In the genomic region with DNA sequence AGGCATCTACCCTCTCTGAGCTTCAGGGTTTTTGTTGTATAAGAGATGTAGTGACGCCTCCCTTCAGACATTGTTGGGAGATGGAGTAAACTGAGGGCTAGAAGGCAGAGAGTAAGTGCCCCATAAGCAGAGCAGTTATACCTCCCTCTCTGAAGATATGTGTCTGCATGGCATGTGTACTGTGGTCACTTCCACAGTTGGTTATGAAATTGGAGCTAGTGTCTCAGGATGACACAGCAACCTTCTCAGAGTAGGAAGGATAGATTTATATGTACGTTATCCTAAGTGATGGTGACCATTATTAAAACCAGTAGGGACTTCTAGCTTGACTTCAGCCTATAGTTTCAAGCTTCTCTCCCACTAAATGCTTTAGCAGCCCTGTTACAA, we compare ENCODE assay signal across 10 cellular contexts. TPM values are rescaled to one million over a fixed set of nuclear protein-coding genes. Genes with fewer than 3 reads are reported as not detected.
DNase-seq lines count a peak whose midpoint lies in the region; ATAC-seq and TF ChIP-seq lines count a peak whose summit lies in the region.
"Had no signal": no experiment of that assay in that cellular context is flagged by ENCODE, and none has a peak within 500 bp of the region (broad histone marks: within the 10 kb centered on the region; RNA-seq: fewer than 3 reads in every experiment).

No MANE protein-coding gene starts in this region.

- in situ Hi-C loops in brain microvascular endothelial cell (cut with HindIII; ENCODE audit: low pct_ligation_motif_present, low sequenced_read_pairs) = no loop called here

- intact Hi-C loops in adrenal gland (cut with DNase I) = no loop called here

- H3K36me3 ChIP-seq in brain microvascular endothelial cell (replicated peaks) (no peaks in the 10 kb centered on the region), skeletal muscle satellite cell (ENCODE audit: insufficient read depth, low read length) (peaks cover 4% of the 10 kb centered on the region), adrenal gland (replicated peaks in 1 of 2) (no peaks in the 10 kb centered on the region)

- no peak for DNase-seq in activated CD4-positive, alpha-beta T cell treated with anti-CD3 and anti-CD28 coated beads, Interleukin-2, amount 10 ng/mL, durations not matched to agents 7 days and 5 days
- DNase-seq in activated CD4-positive, alpha-beta T cell treated with anti-CD3 and anti-CD28 coated beads for 1 hour = no peak
- DNase-seq in MV-4-11 (lab: John Stamatoyannopoulos, UW) (peak; percentile 76), brain microvascular endothelial cell (peak; percentile 30), adrenal gland (no peak), medulla oblongata (ENCODE audit: extremely low spot score) (no peak)
- DNase-seq: naive thymus-derived CD8-positive, alpha-beta T cell; NCI-H774 had no signal

- no peaks in the 10 kb centered on the region for H3K27me3 Mint-ChIP-seq in activated CD4-positive, alpha-beta T cell treated with anti-CD3 and anti-CD28 coated beads, Interleukin-2, amount 10 ng/mL, durations not matched to agents 7 days and 5 days
- H3K27me3 Mint-ChIP-seq: naive thymus-derived CD8-positive, alpha-beta T cell had no signal

- H3K9me3 ChIP-seq in skeletal muscle satellite cell (replicated peaks; ENCODE audit: low read length) = no peaks in the 10 kb centered on the region
- no peaks in the 10 kb centered on the region for H3K9me3 ChIP-seq in adrenal gland (replicated peaks in 1 of 3)

- peak overlapping the region; percentile 31 for H3K4me2 ChIP-seq in skeletal muscle satellite cell (ENCODE audit: low read length)

- peaks cover 33% of the 10 kb centered on the region for H3K36me3 Mint-ChIP-seq in activated CD4-positive, alpha-beta T cell treated with anti-CD3 and anti-CD28 coated beads, Interleukin-2, amount 10 ng/mL, durations not matched to agents 7 days and 5 days (ENCODE audit: low read depth)

- no peak for TF ChIP-seq POLR2A in adrenal gland (IDR thresholded peaks at IDR 0.05)

- no peak overlapping the region for H3K27ac ChIP-seq in brain microvascular endothelial cell
- H3K27ac ChIP-seq in adrenal gland = peak overlapping the region in 1 of 5 donors; percentile 46

- WGBS in adrenal gland, 4 donors = 83 to 93% (median 85%) methylated on average over 2 of the region's 2 CpGs

- no peak for ATAC-seq in GM21737 (IDR thresholded peaks at IDR 0.05; ENCODE audit: unreplicated experiment)

- H3K27ac Mint-ChIP-seq in activated CD4-positive, alpha-beta T cell treated with anti-CD3 and anti-CD28 coated beads, Interleukin-2, amount 10 ng/mL, durations not matched to agents 7 days and 5 days = peak overlapping the region; percentile 73

- H3K4me3 ChIP-seq in brain microvascular endothelial cell (ENCODE audit: low read depth, low read length) (no peak overlapping the region), skeletal muscle satellite cell (ENCODE audit: low read length) (no peak overlapping the region), adrenal gland (no peak overlapping the region)

- no peak for TF ChIP-seq CTCF in brain microvascular endothelial cell (IDR thresholded peaks at IDR 0.05; ENCODE audit: low read depth, low read length, missing control alignments)
- no peak for TF ChIP-seq CTCF in adrenal gland (IDR thresholded peaks at IDR 0.05)

- H3K9me3 Mint-ChIP-seq in activated CD4-positive, alpha-beta T cell treated with anti-CD3 and anti-CD28 coated beads, Interleukin-2, amount 10 ng/mL, durations not matched to agents 7 days and 5 days = peaks cover 5% of the 10 kb centered on the region
- H3K9me3 Mint-ChIP-seq: naive thymus-derived CD8-positive, alpha-beta T cell had no signal

- H3K4me1 Mint-ChIP-seq in activated CD4-positive, alpha-beta T cell treated with anti-CD3 and anti-CD28 coated beads, Interleukin-2, amount 10 ng/mL, durations not matched to agents 7 days and 5 days = peaks cover 86% of the 10 kb centered on the region

- H3K4me3 Mint-ChIP-seq in activated CD4-positive, alpha-beta T cell treated with anti-CD3 and anti-CD28 coated beads, Interleukin-2, amount 10 ng/mL, durations not matched to agents 7 days and 5 days = no peak overlapping the region

- CTCF ChIA-PET in activated CD4-positive, alpha-beta T cell treated with anti-CD3 and anti-CD28 coated beads, Interleukin-2, amount 10 ng/mL, durations not matched to agents 7 days and 5 days (lab: Charles Lee) = interaction anchor here (0.9 to 3.1 kb wide), 6 partner anchors 17 to 139 kb away, joined by 3 to 14 read pairs (median 3); partner anchors contain the start of genes HTD2 and RPP14

- H3K9ac ChIP-seq in skeletal muscle satellite cell (ENCODE audit: low read depth, low read length) = no peak overlapping the region

- H3K27me3 ChIP-seq in brain microvascular endothelial cell (replicated peaks) = no peaks in the 10 kb centered on the region
- H3K27me3 ChIP-seq in skeletal muscle satellite cell (ENCODE audit: control insufficient read depth, insufficient read depth, low read length) = no peaks in the 10 kb centered on the region
- no peaks in the 10 kb centered on the region for H3K27me3 ChIP-seq in adrenal gland

- POLR2A ChIA-PET in activated CD4-positive, alpha-beta T cell treated with anti-CD3 and anti-CD28 coated beads, Interleukin-2, amount 10 ng/mL, durations not matched to agents 7 days and 5 days (lab: Charles Lee) = no interaction called here

- H3K4me1 ChIP-seq in skeletal muscle satellite cell (ENCODE audit: control insufficient read depth, insufficient read depth, low read length) (peaks cover 13% of the 10 kb centered on the region), adrenal gland (replicated peaks in 1 of 2) (peaks cover 9 to 10% of the 10 kb centered on the region in 2 donors)

RNA-seq across cellular contexts. Expression of gene PXK, which starts 17.9 kb away (rescaled TPM):
- total RNA-seq in activated CD4-positive, alpha-beta T cell treated with anti-CD3 and anti-CD28 coated beads, Interleukin-2, amount 10 ng/mL, durations not matched to agents 7 days and 5 days = 10 to 100 TPM; 30.3 to 40.2 TPM
- total RNA-seq in skeletal muscle satellite cell (2012; rRNA removed) = 22.1 and 25.3 TPM in 2 replicates
- 10 to 100 TPM; 19.7 to 35.8 (median 27.6) TPM for total RNA-seq in adrenal gland
- polyA plus RNA-seq in adrenal gland = 10 to 100 TPM in 1 of 3 donors, 1 to 10 TPM in 2; 5.6 to 40.5 (median 7.6) TPM

RNA-seq across cellular contexts. Expression of gene HTD2, which starts 44.3 kb away (rescaled TPM):
- 1 to 10 TPM; 6.2 to 7.0 TPM for total RNA-seq in activated CD4-positive, alpha-beta T cell treated with anti-CD3 and anti-CD28 coated beads, Interleukin-2, amount 10 ng/mL, durations not matched to agents 7 days and 5 days
- 5.6 and 8.1 TPM in 2 replicates for total RNA-seq in skeletal muscle satellite cell (2012; rRNA removed)
- 10 to 100 TPM in 6 of 8 donors, 1 to 10 TPM in 2; 6.6 to 13.1 (median 10.7) TPM for total RNA-seq in adrenal gland
- 1 to 10 TPM; 1.6 to 9.6 (median 2.0) TPM for polyA plus RNA-seq in adrenal gland

RNA-seq across cellular contexts. Expression of gene RPP14, which starts 44.6 kb away (rescaled TPM):
- total RNA-seq in activated CD4-positive, alpha-beta T cell treated with anti-CD3 and anti-CD28 coated beads, Interleukin-2, amount 10 ng/mL, durations not matched to agents 7 days and 5 days = 10 to 100 TPM; 12.7 to 15.4 TPM
- total RNA-seq in skeletal muscle satellite cell (2012; rRNA removed) = 10.3 and 14.2 TPM in 2 replicates
- 10 to 100 TPM in 7 of 8 donors, 1 to 10 TPM in 1; 9.2 to 20.9 (median 14.3) TPM for total RNA-seq in adrenal gland
- polyA plus RNA-seq in adrenal gland = 10 to 100 TPM in 2 of 3 donors, 1 to 10 TPM in 1; 9.8 to 15.3 (median 10.1) TPM

Comparison
In these comparisons a context has a peak if more than half of its experiments do, and no peak if none do; other contexts are left out.
1. DNase-seq: peak in MV-4-11 (single experiment) and brain microvascular endothelial cell (single experiment); none in activated CD4-positive, alpha-beta T cell treated with anti-CD3 and anti-CD28 coated beads, Interleukin-2, amount 10 ng/mL, durations not matched to agents 7 days and 5 days (single experiment), activated CD4-positive, alpha-beta T cell treated with anti-CD3 and anti-CD28 coated beads for 1 hour (single experiment), adrenal gland (0 of 7) and medulla oblongata (single experiment).